In the genomic region with DNA sequence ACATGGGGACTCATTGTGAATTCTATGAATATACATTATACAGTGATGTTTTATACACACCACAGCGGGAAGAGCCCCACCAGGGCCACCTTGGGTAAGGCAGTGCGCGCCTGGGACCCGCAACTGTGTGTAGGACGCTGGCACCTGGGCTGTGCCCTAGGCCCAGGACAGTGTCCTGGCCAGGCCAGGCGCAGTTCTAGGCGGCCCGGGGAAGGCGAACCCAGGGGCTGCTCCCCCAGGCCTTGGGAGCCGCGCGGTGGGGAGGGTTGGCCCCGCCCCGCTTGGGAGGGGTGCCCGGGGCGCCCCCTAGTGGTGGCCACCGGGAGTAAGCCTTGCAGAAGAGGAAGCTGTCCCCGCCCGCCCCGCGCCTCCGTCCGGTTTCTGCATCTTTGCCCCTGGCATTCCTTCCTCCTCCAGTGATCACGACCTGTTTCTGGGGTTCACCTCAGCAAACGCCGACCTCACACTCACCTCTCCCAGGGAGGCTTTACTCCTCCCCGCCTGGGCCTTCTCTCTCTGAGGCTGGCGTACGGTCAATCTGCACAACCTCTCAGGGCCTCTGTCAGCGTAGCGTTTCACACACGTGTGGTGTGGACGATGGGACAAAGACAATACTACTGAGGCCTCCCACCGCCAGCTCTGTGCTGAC, we compare ENCODE assay signal across 1 cellular context.
TF ChIP-seq lines count a peak whose summit lies in the region.

No MANE protein-coding gene starts in this region.

TF ChIP-seq in HepG2, 621 proteins besides CTCF, POLR2A, EP300 and RAD21 (continued from another document and continues in another):
- TF ChIP-seq, protein P1, sequence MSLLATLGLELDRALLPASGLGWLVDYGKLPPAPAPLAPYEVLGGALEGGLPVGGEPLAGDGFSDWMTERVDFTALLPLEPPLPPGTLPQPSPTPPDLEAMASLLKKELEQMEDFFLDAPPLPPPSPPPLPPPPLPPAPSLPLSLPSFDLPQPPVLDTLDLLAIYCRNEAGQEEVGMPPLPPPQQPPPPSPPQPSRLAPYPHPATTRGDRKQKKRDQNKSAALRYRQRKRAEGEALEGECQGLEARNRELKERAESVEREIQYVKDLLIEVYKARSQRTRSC (CRISPR knock-in tag; IDR thresholded peaks at IDR 0.05; ENCODE audit: low read depth), result no peak
- TF ChIP-seq ZNF431 (CRISPR knock-in tag; IDR thresholded peaks at IDR 0.05; ENCODE audit: borderline replicate concordance, low read depth) (0 out of 2 replicates have a peak, but pooled peaks have one; percentile 22), TAF15 (IDR thresholded peaks at IDR 0.05; ENCODE audit: low read depth, low read length, poor library complexity, severe bottlenecking) (no peak), EED (CRISPR knock-in tag; IDR thresholded peaks at IDR 0.05) (no peak), GRHL1 (CRISPR knock-in tag; conservative IDR thresholded peaks at IDR 0.05) (no peak), SALL1 (CRISPR knock-in tag; IDR thresholded peaks at IDR 0.05) (peak; percentile 63), NR1H2 (CRISPR knock-in tag; IDR thresholded peaks at IDR 0.05; ENCODE audit: borderline replicate concordance, low read depth) (peak; percentile 32; the same call in 1 of the 2 replicates), SP1 (IDR thresholded peaks at IDR 0.05) (no peak), SP1 (CRISPR knock-in tag; IDR thresholded peaks at IDR 0.05) (peak; percentile 59), ZNF362 (CRISPR knock-in tag; IDR thresholded peaks at IDR 0.05; ENCODE audit: borderline replicate concordance) (no peak), KLF6 (CRISPR knock-in tag; IDR thresholded peaks at IDR 0.05) (no peak), MED8 (CRISPR knock-in tag; IDR thresholded peaks at IDR 0.05; ENCODE audit: insufficient replicate concordance) (peak; percentile 34), ZNF12 (CRISPR knock-in tag; IDR thresholded peaks at IDR 0.05) (0 out of 2 replicates have a peak, but pooled peaks have one; percentile 5), SAFB2 (CRISPR knock-in tag; IDR thresholded peaks at IDR 0.05; ENCODE audit: borderline replicate concordance, low read depth) (peak; percentile 23; the same call in 1 of the 2 replicates), MTF2 (CRISPR knock-in tag; IDR thresholded peaks at IDR 0.05; ENCODE audit: borderline replicate concordance) (no peak), ARHGAP35 (CRISPR knock-in tag; IDR thresholded peaks at IDR 0.05; ENCODE audit: borderline replicate concordance) (no peak; the same call in 1 of the 2 replicates), ZNF350 (CRISPR knock-in tag; IDR thresholded peaks at IDR 0.05; ENCODE audit: borderline replicate concordance, low read depth) (peak; percentile 74), CCDC6 (CRISPR knock-in tag; IDR thresholded peaks at IDR 0.05) (0 out of 2 replicates have a peak, but pooled peaks have one; percentile 12), ZGPAT (CRISPR knock-in tag; IDR thresholded peaks at IDR 0.05) (peak; percentile 70; the same call in 1 of the 2 replicates), FOXA3 (CRISPR knock-in tag; IDR thresholded peaks at IDR 0.05) (peak; percentile 22; the same call in 1 of the 2 replicates), MAZ (IDR thresholded peaks at IDR 0.05; ENCODE audit: borderline replicate concordance, low read depth, low read length) (peak; percentile 93), MAZ (CRISPR knock-in tag; IDR thresholded peaks at IDR 0.05; ENCODE audit: low read depth) (peak; percentile 95), ZSCAN20 (CRISPR knock-in tag; IDR thresholded peaks at IDR 0.05; ENCODE audit: borderline replicate concordance) (peak; percentile 87; the same call in 1 of the 2 replicates), HMG20B (CRISPR knock-in tag; conservative IDR thresholded peaks at IDR 0.05) (no peak), DBP (CRISPR knock-in tag; IDR thresholded peaks at IDR 0.05; ENCODE audit: not compliant biosample characterization) (no peak), KLF16 (CRISPR knock-in tag; IDR thresholded peaks at IDR 0.05) (peak in 1 of 2 experiments; percentile 44; a peak in 1 of 4 replicates), CBX5 (CRISPR knock-in tag; IDR thresholded peaks at IDR 0.05; ENCODE audit: borderline replicate concordance) (no peak; the same call in 1 of the 2 replicates), ZNF564 (CRISPR knock-in tag; IDR thresholded peaks at IDR 0.05) (no peak), YEATS4 (CRISPR knock-in tag; IDR thresholded peaks at IDR 0.05; ENCODE audit: borderline replicate concordance) (peak; percentile 70; the same call in 1 of the 2 replicates), ZNF331 (CRISPR knock-in tag; IDR thresholded peaks at IDR 0.05) (peak; percentile 56; the same call in 1 of the 2 replicates), UBTF (CRISPR knock-in tag; IDR thresholded peaks at IDR 0.05) (peak; percentile 62)
- TF ChIP-seq, protein P2, sequence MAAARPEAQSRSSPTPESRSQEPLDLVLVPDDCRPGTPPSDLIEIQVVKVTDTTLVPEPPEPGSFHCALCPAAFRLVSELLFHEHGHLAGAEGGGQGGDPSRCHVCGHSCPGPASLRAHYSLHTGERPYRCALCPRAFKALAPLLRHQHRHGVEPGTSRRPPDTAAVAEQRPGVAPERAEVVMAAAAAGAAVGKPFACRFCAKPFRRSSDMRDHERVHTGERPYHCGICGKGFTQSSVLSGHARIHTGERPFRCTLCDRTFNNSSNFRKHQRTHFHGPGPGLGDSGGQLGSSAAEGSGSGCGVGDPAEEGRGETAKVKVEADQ (CRISPR knock-in tag; IDR thresholded peaks at IDR 0.05; ENCODE audit: borderline replicate concordance), result no peak
- TF ChIP-seq, protein P3, sequence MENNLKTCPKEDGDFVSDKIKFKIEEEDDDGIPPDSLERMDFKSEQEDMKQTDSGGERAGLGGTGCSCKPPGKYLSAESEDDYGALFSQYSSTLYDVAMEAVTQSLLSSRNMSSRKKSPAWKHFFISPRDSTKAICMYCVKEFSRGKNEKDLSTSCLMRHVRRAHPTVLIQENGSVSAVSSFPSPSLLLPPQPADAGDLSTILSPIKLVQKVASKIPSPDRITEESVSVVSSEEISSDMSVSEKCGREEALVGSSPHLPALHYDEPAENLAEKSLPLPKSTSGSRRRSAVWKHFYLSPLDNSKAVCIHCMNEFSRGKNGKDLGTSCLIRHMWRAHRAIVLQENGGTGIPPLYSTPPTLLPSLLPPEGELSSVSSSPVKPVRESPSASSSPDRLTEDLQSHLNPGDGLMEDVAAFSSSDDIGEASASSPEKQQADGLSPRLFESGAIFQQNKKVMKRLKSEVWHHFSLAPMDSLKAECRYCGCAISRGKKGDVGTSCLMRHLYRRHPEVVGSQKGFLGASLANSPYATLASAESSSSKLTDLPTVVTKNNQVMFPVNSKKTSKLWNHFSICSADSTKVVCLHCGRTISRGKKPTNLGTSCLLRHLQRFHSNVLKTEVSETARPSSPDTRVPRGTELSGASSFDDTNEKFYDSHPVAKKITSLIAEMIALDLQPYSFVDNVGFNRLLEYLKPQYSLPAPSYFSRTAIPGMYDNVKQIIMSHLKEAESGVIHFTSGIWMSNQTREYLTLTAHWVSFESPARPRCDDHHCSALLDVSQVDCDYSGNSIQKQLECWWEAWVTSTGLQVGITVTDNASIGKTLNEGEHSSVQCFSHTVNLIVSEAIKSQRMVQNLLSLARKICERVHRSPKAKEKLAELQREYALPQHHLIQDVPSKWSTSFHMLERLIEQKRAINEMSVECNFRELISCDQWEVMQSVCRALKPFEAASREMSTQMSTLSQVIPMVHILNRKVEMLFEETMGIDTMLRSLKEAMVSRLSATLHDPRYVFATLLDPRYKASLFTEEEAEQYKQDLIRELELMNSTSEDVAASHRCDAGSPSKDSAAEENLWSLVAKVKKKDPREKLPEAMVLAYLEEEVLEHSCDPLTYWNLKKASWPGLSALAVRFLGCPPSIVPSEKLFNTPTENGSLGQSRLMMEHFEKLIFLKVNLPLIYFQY (CRISPR knock-in tag; IDR thresholded peaks at IDR 0.05; ENCODE audit: borderline replicate concordance), result no peak
- TF ChIP-seq, protein P4, sequence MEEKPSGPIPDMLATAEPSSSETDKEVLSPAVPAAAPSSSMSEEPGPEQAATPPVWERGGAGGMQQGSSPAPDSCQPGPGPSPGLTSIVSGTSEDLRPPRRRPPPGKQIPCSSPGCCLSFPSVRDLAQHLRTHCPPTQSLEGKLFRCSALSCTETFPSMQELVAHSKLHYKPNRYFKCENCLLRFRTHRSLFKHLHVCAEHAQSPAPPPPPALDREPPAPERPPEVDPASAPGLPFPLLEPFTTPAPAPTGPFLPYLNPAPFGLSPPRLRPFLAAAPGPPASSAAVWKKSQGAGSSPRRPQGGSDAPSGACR (CRISPR knock-in tag; IDR thresholded peaks at IDR 0.05), result peak; percentile 15; the same call in 1 of the 2 replicates
- TF ChIP-seq, protein P5, sequence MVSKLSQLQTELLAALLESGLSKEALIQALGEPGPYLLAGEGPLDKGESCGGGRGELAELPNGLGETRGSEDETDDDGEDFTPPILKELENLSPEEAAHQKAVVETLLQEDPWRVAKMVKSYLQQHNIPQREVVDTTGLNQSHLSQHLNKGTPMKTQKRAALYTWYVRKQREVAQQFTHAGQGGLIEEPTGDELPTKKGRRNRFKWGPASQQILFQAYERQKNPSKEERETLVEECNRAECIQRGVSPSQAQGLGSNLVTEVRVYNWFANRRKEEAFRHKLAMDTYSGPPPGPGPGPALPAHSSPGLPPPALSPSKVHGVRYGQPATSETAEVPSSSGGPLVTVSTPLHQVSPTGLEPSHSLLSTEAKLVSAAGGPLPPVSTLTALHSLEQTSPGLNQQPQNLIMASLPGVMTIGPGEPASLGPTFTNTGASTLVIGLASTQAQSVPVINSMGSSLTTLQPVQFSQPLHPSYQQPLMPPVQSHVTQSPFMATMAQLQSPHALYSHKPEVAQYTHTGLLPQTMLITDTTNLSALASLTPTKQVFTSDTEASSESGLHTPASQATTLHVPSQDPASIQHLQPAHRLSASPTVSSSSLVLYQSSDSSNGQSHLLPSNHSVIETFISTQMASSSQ (IDR thresholded peaks at IDR 0.05; ENCODE audit: low read depth), result no peak
- TF ChIP-seq, protein P5 (CRISPR knock-in tag; IDR thresholded peaks at IDR 0.05; ENCODE audit: borderline replicate concordance), result peak; percentile 64; the same call in 1 of the 2 replicates
